In the genomic region with DNA sequence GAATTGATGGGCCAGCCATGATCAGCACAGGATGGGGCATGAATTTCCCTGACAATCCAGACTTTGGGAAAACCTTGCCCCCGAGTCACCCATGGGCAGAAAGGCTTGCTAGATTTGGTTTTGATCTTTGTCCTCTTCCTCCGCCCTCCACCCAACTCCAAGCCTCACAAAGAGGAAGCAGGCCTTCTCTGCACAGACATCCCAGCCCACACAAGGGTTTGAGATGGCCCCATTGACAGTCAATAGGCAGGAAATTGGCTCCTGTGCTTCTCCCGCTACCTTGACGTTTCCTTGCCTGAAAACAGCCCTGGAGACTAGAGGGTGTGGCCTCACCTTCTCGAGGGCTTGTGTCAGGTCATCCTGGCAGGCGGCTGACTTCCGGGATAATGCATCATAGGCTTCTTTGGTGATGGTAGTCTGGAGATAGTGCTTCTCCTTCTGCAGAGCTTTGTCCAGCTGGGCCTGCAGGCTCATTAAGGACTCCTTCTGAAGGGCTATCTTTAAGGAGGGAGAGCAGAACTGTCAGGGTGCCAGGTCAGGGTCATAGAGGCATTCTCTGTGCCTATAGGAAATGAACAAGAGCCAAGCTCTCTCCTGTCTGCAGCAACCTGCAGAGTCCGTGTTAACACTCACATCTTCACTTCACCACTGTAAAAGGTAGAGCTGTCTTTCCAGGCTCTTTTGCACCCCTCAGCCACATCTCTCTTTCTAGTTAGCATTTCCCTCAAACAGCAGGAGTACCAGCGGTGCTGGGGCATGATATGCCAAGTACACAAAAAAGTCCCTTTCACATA, we compare ENCODE assay signal across 2 cellular contexts.
TF ChIP-seq lines count a peak whose summit lies in the region.

No MANE protein-coding gene starts in this region.

TF ChIP-seq in GM23338, 12 proteins besides CTCF, POLR2A, EP300 and RAD21:
- TF ChIP-seq CREB1 (CRISPR knock-in tag; IDR thresholded peaks at IDR 0.05; ENCODE audit: low read depth) = no peak

TF ChIP-seq in H1, 55 proteins besides CTCF, POLR2A, EP300 and RAD21:
- no peak for TF ChIP-seq CHD7 (IDR thresholded peaks at IDR 0.05; ENCODE audit: insufficient replicate concordance, low read length)
- no peak for TF ChIP-seq POU5F1 (IDR thresholded peaks at IDR 0.05; ENCODE audit: low read depth, low read length)
- TF ChIP-seq RFX5 (IDR thresholded peaks at IDR 0.05; ENCODE audit: borderline replicate concordance, low read depth, low read length) = no peak
- TF ChIP-seq FOSL1 (IDR thresholded peaks at IDR 0.05; ENCODE audit: insufficient read depth, low read depth, low read length) = no peak
- TF ChIP-seq CHD2 (IDR thresholded peaks at IDR 0.05; ENCODE audit: low read length) = no peak
- no peak for TF ChIP-seq SP1 (IDR thresholded peaks at IDR 0.05; ENCODE audit: low read depth, low read length)
- TF ChIP-seq RBBP5 (IDR thresholded peaks at IDR 0.05; ENCODE audit: borderline replicate concordance, low read depth, low read length) = no peak
- no peak for TF ChIP-seq SIN3A (conservative IDR thresholded peaks at IDR 0.05 in 1 of 2, IDR thresholded peaks at IDR 0.05 in 1 of 2; ENCODE audit: low read depth in 1 of 2, low read length in 2 of 2)
